Comparison of ENCODE assay signal across 7 cellular contexts in genomic region chr1:48284696-48285420, GRCh38.
DNase-seq lines count a peak whose midpoint lies in the region; ATAC-seq, FAIRE-seq and TF ChIP-seq lines count a peak whose summit lies in the region.
"Not testable (repeated sequence)": the region's sequence is repeated elsewhere in the genome, so short reads cannot be mapped to it uniquely, and the experiment has no call there.

No MANE protein-coding gene starts in this region.

- H3K27ac ChIP-seq in OCI-LY1 (ENCODE audit: low read depth, low read length, poor library complexity, severe bottlenecking); H1 (ENCODE audit: low read depth, low read length); lower lobe of right lung: not testable (repeated sequence)

- peak; percentile 15 to 42 for DNase-seq in Caco-2
- not testable (repeated sequence) for DNase-seq in GM06990 (ENCODE audit: extremely low read depth, insufficient read length); H1 (ENCODE audit: low read depth in 1 of 2, low spot score in 2 of 2)
- DNase-seq in NAMALWA (ENCODE audit: low spot score): peak; percentile 16
- DNase-seq in NCI-H2196 (lab: John Stamatoyannopoulos, UW; ENCODE audit: unreplicated experiment): peak; percentile 8
- DNase-seq in lower lobe of right lung: peak; percentile 47

- H3K23ac ChIP-seq in H1 (ENCODE audit: insufficient read length): not testable (repeated sequence)

- intact Hi-C loops in Caco-2 (cut with micrococcal nuclease; ENCODE audit: unreplicated experiment); lower lobe of right lung (cut with DNase I): not testable (repeated sequence)

- not testable (repeated sequence) for H3K9me2 ChIP-seq in OCI-LY1 (ENCODE audit: low read depth, low read length)

- TF ChIP-seq POLR2A in H1 (IDR thresholded peaks at IDR 0.05; ENCODE audit: control extremely low read depth in 1 of 2, low read depth in 2 of 2, low read length in 2 of 2): not testable (repeated sequence)

- H4K20me1 ChIP-seq in OCI-LY1 (ENCODE audit: insufficient read depth, low read length); H1 (replicated peaks in 1 of 2; ENCODE audit: control insufficient read depth in 1 of 2, insufficient read depth in 2 of 2, low read length in 2 of 2): not testable (repeated sequence)

- H2BK120ac ChIP-seq in H1 (replicated peaks; ENCODE audit: low read depth, low read length): not testable (repeated sequence)

- not testable (repeated sequence) for H3K4me3 ChIP-seq in Caco-2 (ENCODE audit: low read depth, low read length); GM06990 (replicated peaks; ENCODE audit: low read depth, low read length); OCI-LY1 (ENCODE audit: low read depth, low read length, poor library complexity, severe bottlenecking); H1 (ENCODE audit: extremely low read depth in 1 of 4, insufficient read depth in 2 of 4, low read depth in 3 of 4, low read length in 4 of 4); lower lobe of right lung

- not testable (repeated sequence) for H3K9ac ChIP-seq in OCI-LY1 (ENCODE audit: low read length); H1 (replicated peaks in 1 of 4; ENCODE audit: extremely low read depth in 1 of 4, low read depth in 3 of 4, low read length in 3 of 4)

- not testable (repeated sequence) for H3K4me1 ChIP-seq in Caco-2; OCI-LY1 (ENCODE audit: insufficient read depth, low read length, severe bottlenecking); H1 (replicated peaks in 1 of 4; ENCODE audit: control insufficient read depth in 3 of 4, insufficient read depth in 4 of 4, low read length in 3 of 4); lower lobe of right lung

- H3K23me2 ChIP-seq in H1 (ENCODE audit: low read depth, low read length): not testable (repeated sequence)

- H3K14ac ChIP-seq in H1 (ENCODE audit: insufficient read length): not testable (repeated sequence)

- ATAC-seq in lower lobe of right lung: peak; percentile 62 to 65

- not testable (repeated sequence) for H4K8ac ChIP-seq in H1 (ENCODE audit: extremely low read depth, insufficient read depth, low read length)

- FAIRE-seq in H1 (lab: Jason Lieb, UNC): not testable (repeated sequence)

- POLR2A ChIA-PET in Caco-2 (lab: Charles Lee): not testable (repeated sequence)
- POLR2A ChIA-PET in H1 (lab: Charles Lee; ENCODE audit: partially characterized antibody): interaction anchor here (1.3 kb wide), 1 partner anchor 14 kb away, joined by 3 read pairs; no protein-coding TSS in a partner anchor

- H3K4ac ChIP-seq in H1 (replicated peaks; ENCODE audit: insufficient read length, low read depth, low read length): not testable (repeated sequence)

- not testable (repeated sequence) for H3K27me3 ChIP-seq in Caco-2 (replicated peaks; ENCODE audit: control insufficient read depth, insufficient read depth, low read length); GM06990 (replicated peaks; ENCODE audit: control insufficient read depth, insufficient read depth, low read length); OCI-LY1 (ENCODE audit: insufficient read depth, low read length); H1 (replicated peaks in 1 of 4; ENCODE audit: control insufficient read depth in 3 of 4, extremely low read depth in 1 of 4, insufficient read depth in 3 of 4, low read length in 3 of 4); lower lobe of right lung (ENCODE audit: low read depth)

- not testable (repeated sequence) for H3K4me3 Mint-ChIP-seq in Caco-2 (ENCODE audit: unreplicated experiment)

- not testable (repeated sequence) for H3K4me1 Mint-ChIP-seq in Caco-2 (ENCODE audit: low read depth, unreplicated experiment)

- H3K27me3 Mint-ChIP-seq in Caco-2 (ENCODE audit: insufficient read depth, unreplicated experiment): not testable (repeated sequence)

- not testable (repeated sequence) for H3K36me3 ChIP-seq in Caco-2 (ENCODE audit: control insufficient read depth, insufficient read depth, low read length); GM06990 (ENCODE audit: control insufficient read depth, insufficient read depth, low read length); OCI-LY1 (ENCODE audit: insufficient read depth, low read length); H1 (ENCODE audit: control insufficient read depth in 2 of 4, insufficient read depth in 4 of 4, low read length in 3 of 4); lower lobe of right lung

- CTCF ChIA-PET in Caco-2 (lab: Charles Lee): interaction anchor here (1.1 kb wide), 1 partner anchor 175 kb away, joined by 3 read pairs; no protein-coding TSS in a partner anchor
- CTCF ChIA-PET in H1 (lab: Charles Lee; ENCODE audit: partially characterized antibody): interaction anchor here (0.6 to 1.3 kb wide), 3 partner anchors 130 to 215 kb away, joined by 3 read pairs; no protein-coding TSS in a partner anchor

- not testable (repeated sequence) for H3K56ac ChIP-seq in H1 (replicated peaks; ENCODE audit: insufficient read length, low read depth, low read length)

- TF ChIP-seq CTCF in Caco-2 (IDR thresholded peaks at IDR 0.05; ENCODE audit: insufficient read depth in 1 of 2, low read depth in 1 of 2, low read length in 1 of 2, severe bottlenecking in 1 of 2, unreplicated experiment in 1 of 2): peak; percentile 36 to 43
- TF ChIP-seq CTCF in GM06990 (IDR thresholded peaks at IDR 0.05; ENCODE audit: insufficient read depth, low read length, poor library complexity, severe bottlenecking): peak; percentile 17
- TF ChIP-seq CTCF in OCI-LY1 (IDR thresholded peaks at IDR 0.05; ENCODE audit: low read length): peak; percentile 13; the same call in 1 of the 2 replicates
- peak in 2 of 3 experiments; percentile 6 to 28; a peak in 2 of 4 replicates for TF ChIP-seq CTCF in H1 (IDR thresholded peaks at IDR 0.05; ENCODE audit: control extremely low read depth in 1 of 3, insufficient read depth in 1 of 3, low read depth in 1 of 3, low read length in 3 of 3)
- TF ChIP-seq CTCF in lower lobe of right lung (IDR thresholded peaks at IDR 0.05): not testable (repeated sequence)

- not testable (repeated sequence) for H2BK15ac ChIP-seq in H1 (ENCODE audit: low read length)

- H2AK5ac ChIP-seq in H1 (ENCODE audit: low read depth, low read length): not testable (repeated sequence)

- H3K9me3 ChIP-seq in Caco-2; OCI-LY1 (ENCODE audit: low read length); H1 (ENCODE audit: insufficient read depth in 2 of 2, low read depth in 1 of 2, low read length in 1 of 2); lower lobe of right lung: not testable (repeated sequence)

- not testable (repeated sequence) for H3K4me2 ChIP-seq in OCI-LY1 (ENCODE audit: low read length); H1 (ENCODE audit: insufficient read depth in 1 of 2, low read depth in 2 of 2, low read length in 2 of 2)

- TF ChIP-seq EP300 in H1 (IDR thresholded peaks at IDR 0.05; ENCODE audit: borderline replicate concordance in 1 of 2, low read depth in 2 of 2, low read length in 2 of 2): not testable (repeated sequence)

- not testable (repeated sequence) for H2BK12ac ChIP-seq in H1 (ENCODE audit: low read depth, low read length)

- not testable (repeated sequence) for H4K91ac ChIP-seq in H1 (replicated peaks; ENCODE audit: insufficient read length, low read length)

- not testable (repeated sequence) for H3K27ac Mint-ChIP-seq in Caco-2 (ENCODE audit: unreplicated experiment)

- not testable (repeated sequence) for H2BK20ac ChIP-seq in H1 (ENCODE audit: low read length)

- H2AFZ ChIP-seq in OCI-LY1 (ENCODE audit: low read length); H1 (ENCODE audit: low read length): not testable (repeated sequence)

- H2BK5ac ChIP-seq in H1 (ENCODE audit: low read depth, low read length): not testable (repeated sequence)

- H3K18ac ChIP-seq in H1 (ENCODE audit: extremely low read depth, low read length): not testable (repeated sequence)

- not testable (repeated sequence) for H3K9me3 Mint-ChIP-seq in Caco-2 (ENCODE audit: unreplicated experiment)

- not testable (repeated sequence) for H3K36me3 Mint-ChIP-seq in Caco-2 (ENCODE audit: insufficient read depth, unreplicated experiment)

- BruUV-seq in Caco-2 (replicated peaks; lab: Mats Ljungman, UMichigan): not testable (repeated sequence)

- not testable (repeated sequence) for H3K79me2 ChIP-seq in OCI-LY1 (ENCODE audit: insufficient read depth, low read length); H1 (ENCODE audit: control insufficient read depth in 1 of 2, insufficient read depth in 2 of 2, low read length in 2 of 2)

- 88% methylated on average over 10 of the region's 10 CpGs; no CpG with 5 or more reads in 1 of the 2 experiments for WGBS in H1 (ENCODE audit: extremely low coverage in 1 of 2, insufficient coverage in 1 of 2, insufficient read length in 1 of 2, insufficient replicate concordance in 2 of 2, low coverage in 1 of 2, low lambda C conversion rate in 2 of 2, missing lambda C conversion rate in 1 of 2), 2 experiments

- not testable (repeated sequence) for H4K5ac ChIP-seq in H1 (ENCODE audit: insufficient read length, low read depth, low read length)

- H3F3A ChIP-seq in OCI-LY1 (ENCODE audit: insufficient read depth, low read length): not testable (repeated sequence)

- not testable (repeated sequence) for H3K79me1 ChIP-seq in H1 (ENCODE audit: low read depth, low read length)

- TF ChIP-seq RAD21 in H1 (IDR thresholded peaks at IDR 0.05 in 1 of 2, conservative IDR thresholded peaks at IDR 0.05 in 1 of 2; ENCODE audit: low read depth in 2 of 2, low read length in 2 of 2): not testable (repeated sequence)
